Comparison of ENCODE assay signal across 4 cellular contexts in genomic region chr5:12360218-12360617, GRCh38.
TF ChIP-seq lines count a peak whose summit lies in the region.

No MANE protein-coding gene starts in this region.

TF ChIP-seq in HepG2, 621 proteins besides CTCF, POLR2A, EP300 and RAD21:
- TF ChIP-seq DPF2 (CRISPR knock-in tag; IDR thresholded peaks at IDR 0.05; ENCODE audit: borderline replicate concordance, low read depth) (no peak), FOXA1 (IDR thresholded peaks at IDR 0.05) (no peak), FOXA1 (CRISPR knock-in tag; IDR thresholded peaks at IDR 0.05) (no peak), ZNF3 (CRISPR knock-in tag; IDR thresholded peaks at IDR 0.05) (no peak), MAFK (conservative IDR thresholded peaks at IDR 0.05 in 1 of 2, IDR thresholded peaks at IDR 0.05 in 1 of 2; ENCODE audit: low read length in 2 of 2) (peak in 1 of 2 experiments; percentile 70; a peak in 2 of 4 replicates), MAFF (IDR thresholded peaks at IDR 0.05; ENCODE audit: low read depth, low read length) (peak; percentile 46; the same call in 1 of the 2 replicates)

TF ChIP-seq in A549, 52 proteins besides CTCF, POLR2A, EP300 and RAD21:
- peak; percentile 57 for TF ChIP-seq MAFK (IDR thresholded peaks at IDR 0.05; ENCODE audit: partially characterized antibody)
- TF ChIP-seq CBX2 (IDR thresholded peaks at IDR 0.05; ENCODE audit: borderline replicate concordance, low read depth): no peak
TF ChIP-seq in A549: peak in this region for 1.

TF ChIP-seq in IMR-90, 13 proteins besides CTCF, POLR2A, EP300 and RAD21:
- TF ChIP-seq USF2 (IDR thresholded peaks at IDR 0.05; ENCODE audit: low read depth, low read length): no peak
- peak; percentile 51; the same call in 1 of the 2 replicates for TF ChIP-seq MAFK (IDR thresholded peaks at IDR 0.05; ENCODE audit: low read depth, low read length)
TF ChIP-seq in IMR-90: peak in this region for 1.

TF ChIP-seq in K562, 482 proteins besides CTCF, POLR2A, EP300 and RAD21:
- TF ChIP-seq C11orf30 (IDR thresholded peaks at IDR 0.05; ENCODE audit: low read depth): peak; percentile 43; the same call in 1 of the 2 replicates
- TF ChIP-seq MAFG (tag; conservative IDR thresholded peaks at IDR 0.05): 0 out of 2 replicates have a peak, but pooled peaks have one; percentile 15
- TF ChIP-seq PBX2 (CRISPR knock-in tag; IDR thresholded peaks at IDR 0.05; ENCODE audit: low read depth): no peak
- TF ChIP-seq PBX2 (tag; conservative IDR thresholded peaks at IDR 0.05; ENCODE audit: low read depth): no peak
- TF ChIP-seq TEAD2 (tag; IDR thresholded peaks at IDR 0.05): no peak
- peak; percentile 63; the same call in 1 of the 2 replicates for TF ChIP-seq ZNF316 (IDR thresholded peaks at IDR 0.05)
